In genomic region chr4:136443006-136443405, GRCh38 we compare ENCODE assay signal across 17 cellular contexts.
DNase-seq lines count a peak whose midpoint lies in the region; TF ChIP-seq lines count a peak whose summit lies in the region.
"Had no signal": no experiment of that assay in that cellular context is flagged by ENCODE, and none has a peak within 500 bp of the region (broad histone marks: within the 10 kb centered on the region; RNA-seq: fewer than 3 reads in every experiment).

No MANE protein-coding gene starts in this region.

- H2AFZ ChIP-seq in neuronal stem cell (ENCODE audit: low read length): peak overlapping the region; percentile 45

- H2BK12ac ChIP-seq in neuronal stem cell (ENCODE audit: low read length): no peak overlapping the region

- in situ Hi-C loops in G401 (cut with HindIII; ENCODE audit: low sequenced_read_pairs): no loop called here

- no peak overlapping the region for H2BK120ac ChIP-seq in neuronal stem cell (ENCODE audit: low read depth, low read length)

- no peak overlapping the region for H3K9ac ChIP-seq in neuronal stem cell (ENCODE audit: low read depth, low read length, poor library complexity)

- no CpG with 5 or more reads among the region's 4 CpGs for WGBS in neuronal stem cell (ENCODE audit: extremely low coverage in 2 of 2, insufficient read length in 2 of 2, insufficient replicate concordance in 1 of 2), 2 donors

- no peak for TF ChIP-seq EP300 in Ishikawa (IDR thresholded peaks at IDR 0.05; ENCODE audit: borderline replicate concordance)

- no peaks in the 10 kb centered on the region for H3K36me3 ChIP-seq in SJCRH30
- no peaks in the 10 kb centered on the region for H3K36me3 ChIP-seq in neuronal stem cell (replicated peaks in 1 of 2; ENCODE audit: control insufficient read depth in 2 of 2, insufficient read depth in 2 of 2, low read length in 2 of 2)

- H3K9me3 ChIP-seq in SJCRH30 (replicated peaks): no peaks in the 10 kb centered on the region
- H3K9me3 ChIP-seq in neuronal stem cell (replicated peaks in 1 of 2; ENCODE audit: control insufficient read depth in 2 of 2, insufficient read depth in 1 of 2, low read depth in 1 of 2, low read length in 2 of 2): peaks cover 0 to 3% of the 10 kb centered on the region in 2 donors
- H3K9me3 ChIP-seq: A549 had no signal

- H3K27me3 ChIP-seq in SJCRH30 (no peaks in the 10 kb centered on the region), neuronal stem cell (ENCODE audit: control insufficient read depth in 3 of 3, insufficient read depth in 3 of 3, low read depth in 1 of 3, low read length in 3 of 3) (no peaks in the 10 kb centered on the region)

- no peak overlapping the region for H2BK15ac ChIP-seq in neuronal stem cell (ENCODE audit: low read length)

- TF ChIP-seq RAD21 in Ishikawa (IDR thresholded peaks at IDR 0.05; ENCODE audit: low read depth): no peak

- H3K23ac ChIP-seq in neuronal stem cell (ENCODE audit: low read depth, low read length, poor library complexity): no peak overlapping the region

- H3K4me1 ChIP-seq in SJCRH30 (no peaks in the 10 kb centered on the region), neuronal stem cell (ENCODE audit: control insufficient read depth in 2 of 2, insufficient read depth in 1 of 2, low read depth in 1 of 2, low read length in 2 of 2) (no peaks in the 10 kb centered on the region)
- H3K4me1 ChIP-seq: A549 had no signal

- H3K79me1 ChIP-seq in neuronal stem cell (ENCODE audit: low read depth, low read length): no peaks in the 10 kb centered on the region

- no peak overlapping the region for H3K4ac ChIP-seq in neuronal stem cell (ENCODE audit: low read length)

- H3K4me3 ChIP-seq in SJCRH30 (no peak overlapping the region), neuronal stem cell (ENCODE audit: low read length in 2 of 2) (no peak overlapping the region)
- H3K4me3 ChIP-seq: A549 had no signal

- no peak overlapping the region for H3K18ac ChIP-seq in neuronal stem cell (ENCODE audit: low read length)

- H4K8ac ChIP-seq in neuronal stem cell (ENCODE audit: low read depth, low read length): no peak overlapping the region

- H2AK5ac ChIP-seq in neuronal stem cell (ENCODE audit: low read depth, low read length): no peak overlapping the region

- H2BK5ac ChIP-seq in neuronal stem cell (ENCODE audit: low read length): no peak overlapping the region

- H4K91ac ChIP-seq in neuronal stem cell (ENCODE audit: low read depth, low read length, poor library complexity): no peak overlapping the region

- DNase-seq in SJCRH30 (peak; percentile 4 to 9), neuronal stem cell (ENCODE audit: low spot score) (no peak), HuH-7.5 (ENCODE audit: low spot score) (no peak), NK-92 (lab: John Stamatoyannopoulos, UW; ENCODE audit: unreplicated experiment) (no peak), G401 (ENCODE audit: low spot score) (no peak)
- DNase-seq: 8988T; ACHN; C1 segment of cervical spinal cord; Calu3; CD4-positive, alpha-beta memory T cell; COR-L47; DMS53; DMS79 treated with DMSO at 0.1 percent for 48 hours; GOT3; H9 had no signal

- H3K27ac ChIP-seq in SJCRH30: no peak overlapping the region
- H3K27ac ChIP-seq in neuronal stem cell (replicated peaks; ENCODE audit: low read length): no peak overlapping the region
- H3K27ac ChIP-seq: A549 had no signal

- H3K14ac ChIP-seq in neuronal stem cell (ENCODE audit: low read length): no peak overlapping the region

- no peak overlapping the region for H3K4me2 ChIP-seq in neuronal stem cell (ENCODE audit: insufficient read depth, low read length, poor library complexity, severe bottlenecking)
- H3K4me2 ChIP-seq: A549 had no signal

TF ChIP-seq in Ishikawa, 13 proteins besides CTCF, POLR2A, EP300 and RAD21:
- TF ChIP-seq, protein P1, sequence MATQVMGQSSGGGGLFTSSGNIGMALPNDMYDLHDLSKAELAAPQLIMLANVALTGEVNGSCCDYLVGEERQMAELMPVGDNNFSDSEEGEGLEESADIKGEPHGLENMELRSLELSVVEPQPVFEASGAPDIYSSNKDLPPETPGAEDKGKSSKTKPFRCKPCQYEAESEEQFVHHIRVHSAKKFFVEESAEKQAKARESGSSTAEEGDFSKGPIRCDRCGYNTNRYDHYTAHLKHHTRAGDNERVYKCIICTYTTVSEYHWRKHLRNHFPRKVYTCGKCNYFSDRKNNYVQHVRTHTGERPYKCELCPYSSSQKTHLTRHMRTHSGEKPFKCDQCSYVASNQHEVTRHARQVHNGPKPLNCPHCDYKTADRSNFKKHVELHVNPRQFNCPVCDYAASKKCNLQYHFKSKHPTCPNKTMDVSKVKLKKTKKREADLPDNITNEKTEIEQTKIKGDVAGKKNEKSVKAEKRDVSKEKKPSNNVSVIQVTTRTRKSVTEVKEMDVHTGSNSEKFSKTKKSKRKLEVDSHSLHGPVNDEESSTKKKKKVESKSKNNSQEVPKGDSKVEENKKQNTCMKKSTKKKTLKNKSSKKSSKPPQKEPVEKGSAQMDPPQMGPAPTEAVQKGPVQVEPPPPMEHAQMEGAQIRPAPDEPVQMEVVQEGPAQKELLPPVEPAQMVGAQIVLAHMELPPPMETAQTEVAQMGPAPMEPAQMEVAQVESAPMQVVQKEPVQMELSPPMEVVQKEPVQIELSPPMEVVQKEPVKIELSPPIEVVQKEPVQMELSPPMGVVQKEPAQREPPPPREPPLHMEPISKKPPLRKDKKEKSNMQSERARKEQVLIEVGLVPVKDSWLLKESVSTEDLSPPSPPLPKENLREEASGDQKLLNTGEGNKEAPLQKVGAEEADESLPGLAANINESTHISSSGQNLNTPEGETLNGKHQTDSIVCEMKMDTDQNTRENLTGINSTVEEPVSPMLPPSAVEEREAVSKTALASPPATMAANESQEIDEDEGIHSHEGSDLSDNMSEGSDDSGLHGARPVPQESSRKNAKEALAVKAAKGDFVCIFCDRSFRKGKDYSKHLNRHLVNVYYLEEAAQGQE (IDR thresholded peaks at IDR 0.05; ENCODE audit: low read depth): 0 out of 2 replicates have a peak, but pooled peaks have one; percentile 21
- no peak for TF ChIP-seq USF1 (IDR thresholded peaks at IDR 0.05)
- TF ChIP-seq MAX (IDR thresholded peaks at IDR 0.05): no peak
- TF ChIP-seq NFIC (IDR thresholded peaks at IDR 0.05): no peak

Comparison
In these comparisons a context has a peak if more than half of its experiments do, and no peak if none do; other contexts are left out.
1. DNase-seq: peak in SJCRH30 (2 of 2); none in neuronal stem cell (single experiment), HuH-7.5 (single experiment), NK-92 (single experiment) and G401 (single experiment).